ENCODE assay signal across 7 cellular contexts in genomic region chr7:26152782-26153245, GRCh38. TPM values are rescaled to one million over a fixed set of nuclear protein-coding genes. Genes with fewer than 3 reads are reported as not detected.
A peak's percentile ranks its signal among the peaks of the same experiment; 100 is the strongest.
DNase-seq lines count a peak whose midpoint lies in the region; ATAC-seq and TF ChIP-seq lines count a peak whose summit lies in the region.
"Not testable (repeated sequence)": the region's sequence is repeated elsewhere in the genome, so short reads cannot be mapped to it uniquely, and the experiment has no call there.

No MANE protein-coding gene starts in this region.

- peak overlapping the region; percentile 92 for H3K4me3 Mint-ChIP-seq in activated CD8-positive, alpha-beta T cell treated with anti-CD3 and anti-CD28 coated beads, Interleukin-2, amount 10 ng/mL, durations not matched to agents 7 days and 5 days

- POLR2A ChIA-PET in activated CD8-positive, alpha-beta T cell treated with anti-CD3 and anti-CD28 coated beads, Interleukin-2, amount 10 ng/mL, durations not matched to agents 7 days and 5 days (lab: Charles Lee), result interaction anchor here (1.2 to 4.0 kb wide), 15 partner anchors 8 to 70 kb away, joined by 3 to 39 read pairs (median 10); partner anchors contain the start of genes CBX3 and HNRNPA2B1

- not testable (repeated sequence) for H3K27me3 Mint-ChIP-seq in activated CD8-positive, alpha-beta T cell treated with anti-CD3 and anti-CD28 coated beads, Interleukin-2, amount 10 ng/mL, durations not matched to agents 7 days and 5 days (ENCODE audit: low read depth)

- H3K4me3 ChIP-seq in colonic mucosa (peak overlapping the region; percentile 66), kidney epithelial cell (ENCODE audit: low read depth, low read length) (peak overlapping the region; percentile 50), retinal pigment epithelial cell (ENCODE audit: low read length) (peak overlapping the region; percentile 49)

- not testable (repeated sequence) for H3K9me3 Mint-ChIP-seq in activated CD8-positive, alpha-beta T cell treated with anti-CD3 and anti-CD28 coated beads, Interleukin-2, amount 10 ng/mL, durations not matched to agents 7 days and 5 days (ENCODE audit: insufficient read depth)

- H3K4me1 ChIP-seq in colonic mucosa, result not testable (repeated sequence)

- peak overlapping the region; percentile 94 for H3K27ac Mint-ChIP-seq in activated CD8-positive, alpha-beta T cell treated with anti-CD3 and anti-CD28 coated beads, Interleukin-2, amount 10 ng/mL, durations not matched to agents 7 days and 5 days

- CTCF ChIA-PET in activated CD8-positive, alpha-beta T cell treated with anti-CD3 and anti-CD28 coated beads, Interleukin-2, amount 10 ng/mL, durations not matched to agents 7 days and 5 days (lab: Charles Lee), result interaction anchor here (1.0 to 3.9 kb wide), 13 partner anchors 8 to 348 kb away, joined by 3 to 57 read pairs (median 5); no protein-coding TSS in a partner anchor

- peak overlapping the region; percentile 76 to 85 for H3K9ac ChIP-seq in colonic mucosa (ENCODE audit: low read depth in 2 of 2, low read length in 2 of 2)

- H3K27ac ChIP-seq in colonic mucosa, result peak overlapping the region; percentile 55

- DNase-seq in NCI-H1417 (lab: John Stamatoyannopoulos, UW) (peak in 2 of 3 experiments; percentile 69 to 83), colonic mucosa (peak; percentile 32)
- peak; percentile 53 for DNase-seq in activated CD8-positive, alpha-beta T cell treated with anti-CD3 and anti-CD28 coated beads, Interleukin-2, amount 10 ng/mL, durations not matched to agents 7 days and 5 days
- DNase-seq in kidney epithelial cell (ENCODE audit: low read depth); retinal pigment epithelial cell (ENCODE audit: low read depth): not testable (repeated sequence)

- peaks cover 71% of the 10 kb centered on the region for H3K4me1 Mint-ChIP-seq in activated CD8-positive, alpha-beta T cell treated with anti-CD3 and anti-CD28 coated beads, Interleukin-2, amount 10 ng/mL, durations not matched to agents 7 days and 5 days (ENCODE audit: low read depth)

- not testable (repeated sequence) for TF ChIP-seq CTCF in colonic mucosa (IDR thresholded peaks at IDR 0.05); kidney epithelial cell (IDR thresholded peaks at IDR 0.05; ENCODE audit: insufficient read depth, low read length, poor library complexity, severe bottlenecking); retinal pigment epithelial cell (conservative IDR thresholded peaks at IDR 0.05; ENCODE audit: low read depth, low read length)

- ATAC-seq in GM18858 (IDR thresholded peaks at IDR 0.05; ENCODE audit: unreplicated experiment) (peak; percentile 2), HG02623 (IDR thresholded peaks at IDR 0.05; ENCODE audit: unreplicated experiment) (peak; percentile 17)
- ATAC-seq in activated CD8-positive, alpha-beta T cell treated with anti-CD3 and anti-CD28 coated beads, Interleukin-2, amount 10 ng/mL, durations not matched to agents 7 days and 5 days, result peak; percentile 40

- intact Hi-C loops in colonic mucosa (cut with DNase I), result not testable (repeated sequence)

- H3K36me3 ChIP-seq in colonic mucosa; kidney epithelial cell (ENCODE audit: control insufficient read depth, insufficient read depth, low read length): not testable (repeated sequence)

- not testable (repeated sequence) for H3K36me3 Mint-ChIP-seq in activated CD8-positive, alpha-beta T cell treated with anti-CD3 and anti-CD28 coated beads, Interleukin-2, amount 10 ng/mL, durations not matched to agents 7 days and 5 days (ENCODE audit: low read depth)

- not testable (repeated sequence) for H3K9me3 ChIP-seq in colonic mucosa

- H3K27me3 ChIP-seq in colonic mucosa; kidney epithelial cell (ENCODE audit: control insufficient read depth, insufficient read depth, low read length): not testable (repeated sequence)

RNA-seq across cellular contexts. Expression of gene NFE2L3, which starts 0.8 kb away (rescaled TPM):
- total RNA-seq in activated CD8-positive, alpha-beta T cell treated with anti-CD3 and anti-CD28 coated beads, Interleukin-2, amount 10 ng/mL, durations not matched to agents 7 days and 5 days, result 10 to 100 TPM in 1 of 2 experiments, 1 to 10 TPM in 1; 9.7 to 10.4 TPM
- total RNA-seq in colonic mucosa (10 to 100 TPM; 12.0 to 13.0 TPM), kidney epithelial cell (53.8 and 57.1 TPM in 2 replicates)

RNA-seq across cellular contexts. Expression of gene HNRNPA2B1, which starts 47.7 kb away (rescaled TPM):
- 100 to 1,000 TPM; 882 to 899 TPM for total RNA-seq in activated CD8-positive, alpha-beta T cell treated with anti-CD3 and anti-CD28 coated beads, Interleukin-2, amount 10 ng/mL, durations not matched to agents 7 days and 5 days
- total RNA-seq in colonic mucosa, result 100 to 1,000 TPM; 447 to 769 TPM
- total RNA-seq in kidney epithelial cell, result 131 and 133 TPM in 2 replicates

RNA-seq across cellular contexts. Expression of gene CBX3, which starts 48.7 kb away (rescaled TPM):
- total RNA-seq in activated CD8-positive, alpha-beta T cell treated with anti-CD3 and anti-CD28 coated beads, Interleukin-2, amount 10 ng/mL, durations not matched to agents 7 days and 5 days, result 100 to 1,000 TPM; 254 to 269 TPM
- total RNA-seq in colonic mucosa (100 to 1,000 TPM; 102 to 135 TPM), kidney epithelial cell (104 and 107 TPM in 2 replicates)
